1 cellular context compared by ENCODE assay signal in the genomic region with DNA sequence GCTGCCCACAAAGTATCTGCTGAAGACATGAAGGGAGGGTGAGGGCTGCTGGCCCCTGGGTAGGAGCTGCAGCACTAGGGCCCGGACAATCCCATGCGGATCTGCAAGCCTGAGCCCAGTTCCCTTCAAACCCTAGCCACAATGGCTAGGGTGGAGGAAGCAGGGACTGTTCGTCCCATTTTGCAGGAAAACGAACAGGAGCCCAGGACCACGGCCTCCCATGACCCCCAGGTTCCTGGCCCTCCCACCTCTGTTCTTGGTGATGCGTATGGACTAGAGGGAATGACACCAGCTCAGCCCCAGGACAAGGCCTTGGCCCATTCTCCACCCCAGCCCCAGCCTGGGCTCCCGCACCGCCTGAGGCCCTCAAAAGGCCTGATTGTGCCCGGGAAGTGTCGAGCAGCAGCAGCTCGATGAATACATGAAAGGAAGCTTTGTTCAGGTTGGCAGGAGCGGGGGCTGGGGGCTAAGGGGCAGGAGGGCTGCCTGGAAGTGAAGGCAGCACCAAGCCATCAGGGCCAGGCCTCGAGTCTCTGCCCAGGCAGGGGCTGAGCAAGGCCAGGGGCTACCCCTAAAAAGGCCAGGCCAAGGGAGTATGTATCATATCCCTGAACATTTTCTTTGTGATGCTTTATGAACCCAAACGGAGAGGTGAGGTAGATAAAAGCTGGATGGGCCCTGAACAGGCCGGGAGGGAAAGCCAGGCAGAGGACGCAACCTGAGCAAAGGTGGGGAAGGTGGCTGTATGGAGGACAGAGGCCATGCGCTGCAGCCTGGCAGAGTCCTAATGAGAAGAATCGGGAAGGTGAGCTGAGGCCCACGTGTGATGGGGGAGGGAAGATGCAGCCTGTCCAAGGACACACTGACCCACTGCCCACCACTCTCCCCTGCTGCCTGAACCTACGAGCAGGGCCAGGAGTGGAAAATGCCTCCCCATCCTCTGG.
TF ChIP-seq lines count a peak whose summit lies in the region.

No MANE protein-coding gene starts in this region.

TF ChIP-seq in HCT116, 20 proteins besides CTCF, POLR2A, EP300 and RAD21:
- no peak for TF ChIP-seq EGR1 (IDR thresholded peaks at IDR 0.05; ENCODE audit: low read depth)
- TF ChIP-seq, protein P1, sequence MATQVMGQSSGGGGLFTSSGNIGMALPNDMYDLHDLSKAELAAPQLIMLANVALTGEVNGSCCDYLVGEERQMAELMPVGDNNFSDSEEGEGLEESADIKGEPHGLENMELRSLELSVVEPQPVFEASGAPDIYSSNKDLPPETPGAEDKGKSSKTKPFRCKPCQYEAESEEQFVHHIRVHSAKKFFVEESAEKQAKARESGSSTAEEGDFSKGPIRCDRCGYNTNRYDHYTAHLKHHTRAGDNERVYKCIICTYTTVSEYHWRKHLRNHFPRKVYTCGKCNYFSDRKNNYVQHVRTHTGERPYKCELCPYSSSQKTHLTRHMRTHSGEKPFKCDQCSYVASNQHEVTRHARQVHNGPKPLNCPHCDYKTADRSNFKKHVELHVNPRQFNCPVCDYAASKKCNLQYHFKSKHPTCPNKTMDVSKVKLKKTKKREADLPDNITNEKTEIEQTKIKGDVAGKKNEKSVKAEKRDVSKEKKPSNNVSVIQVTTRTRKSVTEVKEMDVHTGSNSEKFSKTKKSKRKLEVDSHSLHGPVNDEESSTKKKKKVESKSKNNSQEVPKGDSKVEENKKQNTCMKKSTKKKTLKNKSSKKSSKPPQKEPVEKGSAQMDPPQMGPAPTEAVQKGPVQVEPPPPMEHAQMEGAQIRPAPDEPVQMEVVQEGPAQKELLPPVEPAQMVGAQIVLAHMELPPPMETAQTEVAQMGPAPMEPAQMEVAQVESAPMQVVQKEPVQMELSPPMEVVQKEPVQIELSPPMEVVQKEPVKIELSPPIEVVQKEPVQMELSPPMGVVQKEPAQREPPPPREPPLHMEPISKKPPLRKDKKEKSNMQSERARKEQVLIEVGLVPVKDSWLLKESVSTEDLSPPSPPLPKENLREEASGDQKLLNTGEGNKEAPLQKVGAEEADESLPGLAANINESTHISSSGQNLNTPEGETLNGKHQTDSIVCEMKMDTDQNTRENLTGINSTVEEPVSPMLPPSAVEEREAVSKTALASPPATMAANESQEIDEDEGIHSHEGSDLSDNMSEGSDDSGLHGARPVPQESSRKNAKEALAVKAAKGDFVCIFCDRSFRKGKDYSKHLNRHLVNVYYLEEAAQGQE (IDR thresholded peaks at IDR 0.05; ENCODE audit: low read depth), result no peak
- no peak for TF ChIP-seq SIN3A (IDR thresholded peaks at IDR 0.05; ENCODE audit: low read depth)
- TF ChIP-seq SRF (IDR thresholded peaks at IDR 0.05; ENCODE audit: low read depth), result no peak
- no peak for TF ChIP-seq JUND (IDR thresholded peaks at IDR 0.05)
- TF ChIP-seq MAX (IDR thresholded peaks at IDR 0.05), result no peak
- no peak for TF ChIP-seq ZNF274 (IDR thresholded peaks at IDR 0.05; ENCODE audit: low read depth, low read length)
TF ChIP-seq in HCT116: peak in this region for 0.
